In genomic region chr12:21527451-21528180, GRCh38 we compare ENCODE assay signal across 8 cellular contexts. TPM values are rescaled to one million over a fixed set of nuclear protein-coding genes. Genes with fewer than 3 reads are reported as not detected.
DNase-seq lines count a peak whose midpoint lies in the region; ATAC-seq and TF ChIP-seq lines count a peak whose summit lies in the region.

No MANE protein-coding gene starts in this region.

- H3K27me3 Mint-ChIP-seq in chondrocyte (ENCODE audit: low read depth), result no peaks in the 10 kb centered on the region

- no peaks in the 10 kb centered on the region for H3K36me3 Mint-ChIP-seq in chondrocyte (ENCODE audit: low read depth)

- H3K27ac Mint-ChIP-seq in chondrocyte (ENCODE audit: unreplicated experiment), result no peak overlapping the region

- no peak for TF ChIP-seq POLR2A in GM18505 (IDR thresholded peaks at IDR 0.05; ENCODE audit: borderline replicate concordance, extremely low read depth, insufficient read depth, insufficient read length)

- ATAC-seq in GM18505 (IDR thresholded peaks at IDR 0.05; ENCODE audit: unreplicated experiment), result peak; percentile 97
- ATAC-seq in HG02798 (IDR thresholded peaks at IDR 0.05; ENCODE audit: poor library complexity, unreplicated experiment), result peak; percentile 96

- H3K4me3 Mint-ChIP-seq in chondrocyte (ENCODE audit: unreplicated experiment), result peak overlapping the region; percentile 74

- TF ChIP-seq CTCF in chondrocyte (IDR thresholded peaks at IDR 0.05), result no peak

- peaks cover 28% of the 10 kb centered on the region for H3K4me1 Mint-ChIP-seq in chondrocyte (ENCODE audit: low read depth)

- DNase-seq in NCI-H146 treated with DMSO at 0.1 percent for 48 hours (lab: John Stamatoyannopoulos, UW; ENCODE audit: unreplicated experiment) (peak; percentile 74), chondrocyte (ENCODE audit: low spot score) (peak; percentile 92), kidney glomerular epithelial cell (lab: John Stamatoyannopoulos, UW) (peak; percentile 43), CD1c-positive myeloid dendritic cell (ENCODE audit: extremely low spot score) (no peak)
- peak; percentile 16 to 36 (median 29) for DNase-seq in activated CD4-positive, CD25-positive, alpha-beta regulatory T cell (lab: John Stamatoyannopoulos, UW)
- peak; percentile 24 to 54 (median 41) for DNase-seq in stimulated activated CD4-positive, alpha-beta T cell treated with anti-CD3 and anti-CD28 coated beads, Interleukin-1b, Interleukin-23, amount 100 ng/mL, for 24 hours (ENCODE audit: low read depth in 4 of 4, low spot score in 1 of 4)

- H3K9me3 Mint-ChIP-seq in chondrocyte (ENCODE audit: low read depth), result peaks cover 7% of the 10 kb centered on the region

RNA-seq across cellular contexts. Expression of gene SPX, which starts 1.5 kb away (rescaled TPM):
- 2.1 to 4.4 TPM (median 2.6 TPM) in 3 replicates for total RNA-seq in chondrocyte

RNA-seq across cellular contexts. Expression of gene GOLT1B, which starts 26.0 kb away (rescaled TPM):
- total RNA-seq in chondrocyte, result 73.6 to 84.8 TPM (median 81.1 TPM) in 3 replicates

RNA-seq across cellular contexts. Expression of gene RECQL, which starts 26.2 kb away (rescaled TPM):
- 49.8 to 72.1 TPM (median 50.2 TPM) in 3 replicates for total RNA-seq in chondrocyte
